In the genomic region with DNA sequence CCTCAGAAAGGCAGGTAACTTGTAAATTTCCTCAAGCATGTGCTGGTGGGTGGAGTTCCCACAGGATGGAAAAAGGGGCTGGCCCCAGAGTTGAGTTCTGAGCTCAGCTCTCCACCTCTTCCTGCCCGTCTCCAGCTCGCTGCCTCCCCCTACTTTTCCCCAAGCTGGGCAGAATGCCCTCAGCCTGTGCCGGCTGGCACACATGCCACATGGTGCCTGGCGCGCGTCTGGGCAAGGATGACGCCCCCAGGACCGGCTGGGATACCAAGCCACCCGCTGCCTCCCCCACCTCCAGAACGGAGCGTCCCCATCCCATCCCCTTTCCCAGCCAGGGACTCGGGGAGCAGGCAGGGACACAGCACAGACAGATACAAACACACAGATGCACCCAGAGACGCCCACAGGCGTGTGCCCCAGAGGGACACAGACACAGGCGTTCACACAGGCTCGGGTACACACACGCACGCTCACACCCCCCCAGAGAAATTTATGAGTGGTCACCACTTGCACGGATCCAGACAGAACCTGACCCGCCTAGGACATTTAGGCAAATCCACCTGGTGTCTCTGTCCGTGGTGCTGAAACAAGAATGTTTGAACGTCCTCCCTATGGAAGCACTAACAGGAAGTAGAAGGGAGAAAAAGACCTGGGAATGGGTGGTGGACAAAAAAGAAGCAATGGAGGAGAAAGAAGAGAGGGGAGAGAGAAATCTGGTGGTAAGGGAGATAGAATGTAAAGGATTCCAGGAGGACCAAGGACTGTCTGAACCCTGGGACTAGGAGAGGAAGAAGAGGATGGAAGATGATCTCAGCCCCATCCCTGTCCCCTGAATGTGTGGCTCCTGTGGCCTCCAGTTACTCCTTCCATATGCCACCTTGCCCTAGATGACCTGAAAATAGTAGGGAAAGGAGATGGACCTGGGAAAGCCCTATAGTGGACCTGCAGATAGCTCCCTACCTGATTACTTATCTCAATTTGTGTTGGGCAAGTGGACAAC, we compare ENCODE assay signal across 1 cellular context.
TF ChIP-seq lines count a peak whose summit lies in the region.

No MANE protein-coding gene starts in this region.

TF ChIP-seq in endothelial cell of umbilical vein, 7 proteins besides CTCF, POLR2A, EP300 and RAD21:
- no peak for TF ChIP-seq GATA2 (IDR thresholded peaks at IDR 0.05; ENCODE audit: insufficient read depth, insufficient read length, low read depth, low read length)
- TF ChIP-seq, protein P1, sequence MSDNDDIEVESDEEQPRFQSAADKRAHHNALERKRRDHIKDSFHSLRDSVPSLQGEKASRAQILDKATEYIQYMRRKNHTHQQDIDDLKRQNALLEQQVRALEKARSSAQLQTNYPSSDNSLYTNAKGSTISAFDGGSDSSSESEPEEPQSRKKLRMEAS (IDR thresholded peaks at IDR 0.05; ENCODE audit: insufficient read depth, insufficient read length): no peak
- no peak for TF ChIP-seq JUN (IDR thresholded peaks at IDR 0.05; ENCODE audit: borderline replicate concordance, insufficient read depth, insufficient read length, low read depth)
- TF ChIP-seq FOS (IDR thresholded peaks at IDR 0.05; ENCODE audit: borderline replicate concordance, insufficient read depth, low read length): no peak
- no peak for TF ChIP-seq POLR2AphosphoS5 (IDR thresholded peaks at IDR 0.05; ENCODE audit: insufficient read depth, low read depth, low read length)
- TF ChIP-seq MYC (IDR thresholded peaks at IDR 0.05; ENCODE audit: low read depth, low read length): no peak
- TF ChIP-seq EZH2 (IDR thresholded peaks at IDR 0.05; ENCODE audit: borderline replicate concordance, low read depth, low read length, severe bottlenecking): no peak
TF ChIP-seq in endothelial cell of umbilical vein: peak in this region for 0.
